In the genomic region with DNA sequence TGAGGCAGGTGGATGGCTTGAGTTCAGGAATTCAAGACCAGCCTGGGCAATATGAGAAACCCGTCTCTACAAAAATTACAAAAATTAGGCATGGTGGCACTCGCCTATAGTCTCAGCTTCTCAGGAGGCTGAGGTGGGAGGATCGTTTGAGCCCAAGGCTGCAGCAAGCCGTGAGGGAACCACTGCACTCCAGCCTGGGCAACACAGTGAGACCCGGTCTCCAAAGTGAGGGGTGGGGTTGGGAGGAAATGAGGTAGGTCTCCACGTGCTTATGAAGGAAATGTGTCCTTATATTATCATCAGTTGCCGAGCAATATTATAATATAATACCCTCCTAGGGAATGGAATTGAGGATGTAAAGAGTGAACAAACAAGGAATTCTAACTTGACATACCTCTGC, we compare ENCODE assay signal across 1 cellular context.
A peak's percentile ranks its signal among the peaks of the same experiment; 100 is the strongest.
TF ChIP-seq lines count a peak whose summit lies in the region.

No MANE protein-coding gene starts in this region.

TF ChIP-seq in HepG2, 621 proteins besides CTCF, POLR2A, EP300 and RAD21:
- TF ChIP-seq ZNF839 (CRISPR knock-in tag; IDR thresholded peaks at IDR 0.05; ENCODE audit: borderline replicate concordance): no peak
- no peak for TF ChIP-seq JDP2 (CRISPR knock-in tag; IDR thresholded peaks at IDR 0.05; ENCODE audit: borderline replicate concordance)
- no peak for TF ChIP-seq ZSCAN21 (CRISPR knock-in tag; IDR thresholded peaks at IDR 0.05; ENCODE audit: borderline replicate concordance)
- TF ChIP-seq ZNF121 (CRISPR knock-in tag; IDR thresholded peaks at IDR 0.05): peak; percentile 53; the same call in 1 of the 2 replicates
